In genomic region chr15:65414841-65415621, GRCh38 we compare ENCODE assay signal across 10 cellular contexts. TPM values are rescaled to one million over a fixed set of nuclear protein-coding genes. Genes with fewer than 3 reads are reported as not detected.
A peak's percentile ranks its signal among the peaks of the same experiment; 100 is the strongest.
DNase-seq lines count a peak whose midpoint lies in the region; FAIRE-seq and TF ChIP-seq lines count a peak whose summit lies in the region.
"Had no signal": no experiment of that assay in that cellular context is flagged by ENCODE, and none has a peak within 500 bp of the region (broad histone marks: within the 10 kb centered on the region; RNA-seq: fewer than 3 reads in every experiment).

No MANE protein-coding gene starts in this region.

- no peak overlapping the region for H4K8ac ChIP-seq in H1 (ENCODE audit: extremely low read depth, insufficient read depth, low read length)

- H3K27me3 ChIP-seq in H1 (replicated peaks in 1 of 4; ENCODE audit: control insufficient read depth in 3 of 4, extremely low read depth in 1 of 4, insufficient read depth in 3 of 4, low read length in 3 of 4) (no peaks in the 10 kb centered on the region), tibial nerve (peaks cover 0 to 41% of the 10 kb centered on the region in 2 donors)

- peak overlapping the region; percentile 55 to 58 for H3K4me2 ChIP-seq in H1 (ENCODE audit: insufficient read depth in 1 of 2, low read depth in 2 of 2, low read length in 2 of 2)

- peak overlapping the region; percentile 92 for H2AK5ac ChIP-seq in H1 (ENCODE audit: low read depth, low read length)

- H3K4me1 ChIP-seq in H1 (replicated peaks in 1 of 4; ENCODE audit: control insufficient read depth in 3 of 4, insufficient read depth in 4 of 4, low read length in 3 of 4) (peaks cover 40 to 59% (median 50%) of the 10 kb centered on the region in 4 experiments), mesodermal cell (ENCODE audit: control insufficient read depth, insufficient read depth, low read length, poor library complexity, severe bottlenecking) (peaks cover 34% of the 10 kb centered on the region), tibial nerve (no peaks in the 10 kb centered on the region)

- H3K9ac ChIP-seq in H1 (replicated peaks in 1 of 4; ENCODE audit: extremely low read depth in 1 of 4, low read depth in 3 of 4, low read length in 3 of 4) = peak overlapping the region in 1 of 4 experiments; percentile 2; a peak in 3 of 7 replicates

- CTCF ChIA-PET in H1 (lab: Charles Lee; ENCODE audit: partially characterized antibody) = interaction anchor here (0.6 to 14.6 kb wide), 12 partner anchors 10 to 572 kb away, joined by 3 to 180 read pairs (median 4); no protein-coding TSS in a partner anchor

- TF ChIP-seq EP300 in H1 (IDR thresholded peaks at IDR 0.05; ENCODE audit: borderline replicate concordance in 1 of 2, low read depth in 2 of 2, low read length in 2 of 2) (peak in 1 of 2 experiments; percentile 91; a peak in 1 of 3 replicates), tibial nerve (IDR thresholded peaks at IDR 0.05) (no peak)

- 15% methylated on average over 14 of the region's 14 CpGs; no CpG with 5 or more reads in 1 of the 2 experiments for WGBS in H1 (ENCODE audit: extremely low coverage in 1 of 2, insufficient coverage in 1 of 2, insufficient read length in 1 of 2, insufficient replicate concordance in 2 of 2, low coverage in 1 of 2, low lambda C conversion rate in 2 of 2, missing lambda C conversion rate in 1 of 2), 2 experiments
- WGBS in mesodermal cell (ENCODE audit: insufficient coverage in 2 of 2), 2 experiments = 14 to 19% methylated on average over 10 to 12 of the region's 14 CpGs
- 41 to 53% methylated on average over 14 of the region's 14 CpGs for WGBS in tibial nerve, 2 donors

- H3K18ac ChIP-seq in H1 (ENCODE audit: extremely low read depth, low read length) = peak overlapping the region; percentile 96

- peak overlapping the region; percentile 22 for H3K4ac ChIP-seq in H1 (replicated peaks; ENCODE audit: insufficient read length, low read depth, low read length)

- no peaks in the 10 kb centered on the region for H4K20me1 ChIP-seq in H1 (replicated peaks in 1 of 2; ENCODE audit: control insufficient read depth in 1 of 2, insufficient read depth in 2 of 2, low read length in 2 of 2)

- H2AFZ ChIP-seq in H1 (ENCODE audit: low read length) = no peak overlapping the region

- no peak overlapping the region for H3K14ac ChIP-seq in H1 (ENCODE audit: insufficient read length)

- peak; percentile 89 for DNase-seq in COLO668 (lab: John Stamatoyannopoulos, UW; ENCODE audit: unreplicated experiment)
- peak; percentile 94 for DNase-seq in NCI-H2171 treated with DMSO at 0.1 percent for 48 hours (lab: John Stamatoyannopoulos, UW)
- DNase-seq in H1 (ENCODE audit: low read depth in 1 of 2, low spot score in 2 of 2) = peak; percentile 85 to 88
- DNase-seq in tibial nerve (ENCODE audit: low spot score in 2 of 2) = no peak
- DNase-seq in hepatic stellate cell (ENCODE audit: low spot score) = no peak
- no peak for DNase-seq in GM12892 (ENCODE audit: insufficient read length)
- DNase-seq in activated naive CD4-positive, alpha-beta T cell (lab: John Stamatoyannopoulos, UW) = no peak
- DNase-seq: NK-92 treated with Interleukin-12 subunit alpha and Interleukin-12 subunit beta, amount 100 ng/mL, for 24 hours had no signal

- H2BK120ac ChIP-seq in H1 (replicated peaks; ENCODE audit: low read depth, low read length) = peak overlapping the region; percentile 96

- H3K23me2 ChIP-seq in H1 (ENCODE audit: low read depth, low read length) = 0 out of 2 replicates have a peak, but pooled peaks cover 2% of the 10 kb centered on the region

- peak in 1 of 2 experiments; percentile 74; a peak in 2 of 3 replicates for TF ChIP-seq POLR2A in H1 (IDR thresholded peaks at IDR 0.05; ENCODE audit: control extremely low read depth in 1 of 2, low read depth in 2 of 2, low read length in 2 of 2)
- no peak for TF ChIP-seq POLR2A in tibial nerve (IDR thresholded peaks at IDR 0.05)
- TF ChIP-seq POLR2A in GM12892 (IDR thresholded peaks at IDR 0.05; ENCODE audit: low read depth, low read length) = no peak

- peaks cover 0 to 33% of the 10 kb centered on the region in 2 experiments; a peak in 2 of 4 replicates for H3K79me2 ChIP-seq in H1 (ENCODE audit: control insufficient read depth in 1 of 2, insufficient read depth in 2 of 2, low read length in 2 of 2)

- no peak overlapping the region for H3K23ac ChIP-seq in H1 (ENCODE audit: insufficient read length)

- H2BK15ac ChIP-seq in H1 (ENCODE audit: low read length) = peak overlapping the region; percentile 46; the same call in 1 of the 2 replicates

- no peaks in the 10 kb centered on the region for H3K9me3 ChIP-seq in H1 (ENCODE audit: insufficient read depth in 2 of 2, low read depth in 1 of 2, low read length in 1 of 2)
- no peaks in the 10 kb centered on the region for H3K9me3 ChIP-seq in mesodermal cell (ENCODE audit: control insufficient read depth, low read length)
- no peaks in the 10 kb centered on the region for H3K9me3 ChIP-seq in tibial nerve

- H2BK12ac ChIP-seq in H1 (ENCODE audit: low read depth, low read length) = peak overlapping the region; percentile 94

- peaks cover 3% of the 10 kb centered on the region; the same call in 1 of the 2 replicates for H3K79me1 ChIP-seq in H1 (ENCODE audit: low read depth, low read length)

- TF ChIP-seq RAD21 in H1 (IDR thresholded peaks at IDR 0.05 in 1 of 2, conservative IDR thresholded peaks at IDR 0.05 in 1 of 2; ENCODE audit: low read depth in 2 of 2, low read length in 2 of 2) = peak in 1 of 2 experiments; percentile 51; a peak in 2 of 4 replicates

- TF ChIP-seq CTCF in H1 (IDR thresholded peaks at IDR 0.05; ENCODE audit: control extremely low read depth in 1 of 3, insufficient read depth in 1 of 3, low read depth in 1 of 3, low read length in 3 of 3) (peak; percentile 5 to 33 (median 21); a peak in 3 of 4 replicates), tibial nerve (IDR thresholded peaks at IDR 0.05) (no peak)

- H3K4me3 ChIP-seq in H1 (ENCODE audit: extremely low read depth in 1 of 4, insufficient read depth in 2 of 4, low read depth in 3 of 4, low read length in 4 of 4) (peak overlapping the region in 2 of 4 experiments; percentile 26 to 38; a peak in 5 of 8 replicates), mesodermal cell (ENCODE audit: extremely low read depth, insufficient read depth, low read length, poor library complexity, severe bottlenecking) (no peak overlapping the region), tibial nerve (no peak overlapping the region)

- POLR2A ChIA-PET in H1 (lab: Charles Lee; ENCODE audit: partially characterized antibody) = interaction anchor here (0.9 to 12.2 kb wide), 8 partner anchors 11 to 110 kb away, joined by 3 to 229 read pairs (median 3); partner anchors contain the start of gene RNU5B-1

- H3K56ac ChIP-seq in H1 (replicated peaks; ENCODE audit: insufficient read length, low read depth, low read length) = no peak overlapping the region

- no peaks in the 10 kb centered on the region for H3K36me3 ChIP-seq in H1 (ENCODE audit: control insufficient read depth in 2 of 4, insufficient read depth in 4 of 4, low read length in 3 of 4)
- no peaks in the 10 kb centered on the region for H3K36me3 ChIP-seq in mesodermal cell (ENCODE audit: control insufficient read depth, insufficient read depth, low read length)
- H3K36me3 ChIP-seq in tibial nerve = no peaks in the 10 kb centered on the region

- peak overlapping the region; percentile 82 for H3K27ac ChIP-seq in H1 (ENCODE audit: low read depth, low read length)
- H3K27ac ChIP-seq in mesodermal cell (ENCODE audit: low read depth, low read length, severe bottlenecking) = peak overlapping the region; percentile 87
- H3K27ac ChIP-seq in tibial nerve = no peak overlapping the region

- H4K91ac ChIP-seq in H1 (replicated peaks; ENCODE audit: insufficient read length, low read length) = peak overlapping the region; percentile 75

- peak overlapping the region; percentile 92 for H4K5ac ChIP-seq in H1 (ENCODE audit: insufficient read length, low read depth, low read length)

- FAIRE-seq in H1 (lab: Jason Lieb, UNC) (peak; percentile 78), GM12892 (lab: Jason Lieb, UNC) (no peak)

- H2BK20ac ChIP-seq in H1 (ENCODE audit: low read length) = peak overlapping the region; percentile 96; the same call in 1 of the 2 replicates

- peak overlapping the region; percentile 93 for H2BK5ac ChIP-seq in H1 (ENCODE audit: low read depth, low read length)

TF ChIP-seq in H1, 55 proteins besides CTCF, POLR2A, EP300 and RAD21 (continues in another document):
- TF ChIP-seq CBX5 (IDR thresholded peaks at IDR 0.05; ENCODE audit: low read depth, low read length) (no peak), SRF (IDR thresholded peaks at IDR 0.05; ENCODE audit: low read depth, low read length) (no peak), CTBP2 (IDR thresholded peaks at IDR 0.05; ENCODE audit: borderline replicate concordance, insufficient read depth, insufficient read length, low read length) (no peak), CREB1 (IDR thresholded peaks at IDR 0.05) (0 out of 2 replicates have a peak, but pooled peaks have one; percentile 41)

RNA-seq across cellular contexts. Expression of gene IGDCC4, which starts 7.7 kb away (rescaled TPM):
- 7.7 and 7.8 TPM in 2 replicates for total RNA-seq in H1 (2021; fragmentation: NEBNext Ultra II Directional; extraction: Animal tissue kit (Norgen Biotek cat#: 25700))
- polyA plus RNA-seq in H1 (2011; rRNA removed) = 10.3 and 12.7 TPM in 2 replicates
- 11.8 TPM for polyA plus RNA-seq in H1 (2011; cell fraction: cytosol; rRNA removed)
- polyA plus RNA-seq in H1 (2011; cell fraction: nucleus; rRNA removed) = 32.6 TPM
- 9.5 to 12.6 TPM (median 11.6 TPM) in 4 replicates for polyA plus RNA-seq in H1 (2012, experiment 1 of 2)
- polyA plus RNA-seq in H1 (2012, experiment 2 of 2) = 4.2 TPM
- polyA plus RNA-seq in H1 (2013, experiment 1 of 2) = 4.7 TPM
- polyA plus RNA-seq in H1 (2013, experiment 2 of 2) = 4.3 TPM
- 11.4 and 13.0 TPM in 2 replicates for polyA minus RNA-seq in H1 (2011; rRNA and poly(A)+ RNA removed)
- 6.8 TPM for polyA minus RNA-seq in H1 (2011; cell fraction: cytosol; rRNA and poly(A)+ RNA removed)
- polyA minus RNA-seq in H1 (2011; cell fraction: nucleus; rRNA and poly(A)+ RNA removed) = 14.2 TPM
- polyA plus RNA-seq in mesodermal cell (2013, experiment 1 of 2) = 11.1 TPM
- 11.0 TPM for polyA plus RNA-seq in mesodermal cell (2013, experiment 2 of 2)
- total RNA-seq in tibial nerve = 1 to 10 TPM in 2 of 4 donors, under 1 TPM in 2; 0.59 to 2.0 (median 1.1) TPM
- polyA plus RNA-seq in GM12892 (2012; ENCODE audit: missing spikeins) = 0.59 TPM

RNA-seq across cellular contexts. Expression of gene IGDCC3, which starts 37.2 kb away (rescaled TPM):
- 45.7 and 45.9 TPM in 2 replicates for total RNA-seq in H1 (2021; fragmentation: NEBNext Ultra II Directional; extraction: Animal tissue kit (Norgen Biotek cat#: 25700))
- polyA plus RNA-seq in H1 (2011; rRNA removed) = 26.8 and 42.3 TPM in 2 replicates
- 23.3 TPM for polyA plus RNA-seq in H1 (2011; cell fraction: cytosol; rRNA removed)
- polyA plus RNA-seq in H1 (2011; cell fraction: nucleus; rRNA removed) = 49.4 TPM
- polyA plus RNA-seq in H1 (2012, experiment 1 of 2) = 26.5 to 37.1 TPM (median 35.2 TPM) in 4 replicates
- 29.5 TPM for polyA plus RNA-seq in H1 (2012, experiment 2 of 2)
- polyA plus RNA-seq in H1 (2013, experiment 1 of 2) = 57.5 TPM
- polyA plus RNA-seq in H1 (2013, experiment 2 of 2) = 60.3 TPM
- polyA minus RNA-seq in H1 (2011; rRNA and poly(A)+ RNA removed) = 22.4 and 28.5 TPM in 2 replicates
- polyA minus RNA-seq in H1 (2011; cell fraction: cytosol; rRNA and poly(A)+ RNA removed) = 26.4 TPM
- 23.6 TPM for polyA minus RNA-seq in H1 (2011; cell fraction: nucleus; rRNA and poly(A)+ RNA removed)
- polyA plus RNA-seq in mesodermal cell (2013, experiment 1 of 2) = 113 TPM
- polyA plus RNA-seq in mesodermal cell (2013, experiment 2 of 2) = 107 TPM
- total RNA-seq in tibial nerve = not detected
- not detected for polyA plus RNA-seq in GM12892 (2012; ENCODE audit: missing spikeins)
- total RNA-seq: lower leg skin had no signal

Comparison
In these comparisons a context has a peak if more than half of its experiments do, and no peak if none do; other contexts are left out.
1. DNase-seq: peak in COLO668 (single experiment), NCI-H2171 treated with DMSO at 0.1 percent for 48 hours (single experiment) and H1 (2 of 2); none in tibial nerve (0 of 2), hepatic stellate cell (single experiment), GM12892 (single experiment) and activated naive CD4-positive, alpha-beta T cell (0 of 4).
2. H3K27ac ChIP-seq: peak in H1 (single experiment) and mesodermal cell (single experiment); none in tibial nerve (0 of 4).
3. CTCF ChIP-seq: peak in H1 (3 of 3); none in tibial nerve (0 of 5).
4. RNA of gene IGDCC3, which starts 37.2 kb away (total RNA-seq): 45.7 to 45.9 TPM in H1; not detected in tibial nerve; every median in the first group is over 10 times any median in the second.